14 cellular contexts compared by ENCODE assay signal in genomic region chr19:28497137-28497536, GRCh38.
"Had no signal": no experiment of that assay in that cellular context is flagged by ENCODE, and none has a peak within 500 bp of the region (broad histone marks: within the 10 kb centered on the region; RNA-seq: fewer than 3 reads in every experiment).

No MANE protein-coding gene starts in this region.

- ATAC-seq: activated T-helper 17 cell treated with anti-CD3 and anti-CD28 coated beads, Interleukin-2, amount 50 U/mL, for 72 hours; esophagus mucosa; left lung; pancreas had no signal

- H3K4me1 ChIP-seq: adrenal gland, pancreas, thyroid gland, uterus had no signal

- H3K4me3 ChIP-seq: adrenal gland, left lung, pancreas, thyroid gland, uterus had no signal

- H3K27ac Mint-ChIP-seq: activated T-helper 17 cell treated with anti-CD3 and anti-CD28 coated beads, Interleukin-2, amount 50 U/mL, for 72 hours had no signal

- H3K9me3 Mint-ChIP-seq: activated T-helper 17 cell treated with anti-CD3 and anti-CD28 coated beads, Interleukin-2, amount 50 U/mL, for 72 hours; neural crest cell had no signal

- H3K4me1 Mint-ChIP-seq: activated T-helper 17 cell treated with anti-CD3 and anti-CD28 coated beads, Interleukin-2, amount 50 U/mL, for 72 hours had no signal

- H3K9me3 ChIP-seq: adrenal gland, left lung, pancreas, thyroid gland, uterus had no signal

- H3K4me3 Mint-ChIP-seq: activated T-helper 17 cell treated with anti-CD3 and anti-CD28 coated beads, Interleukin-2, amount 50 U/mL, for 72 hours; neural crest cell had no signal

- H3K36me3 ChIP-seq: adrenal gland, left lung, pancreas, thyroid gland, uterus had no signal

- H3K27me3 ChIP-seq: adrenal gland, pancreas, thyroid gland, uterus had no signal

- H3K27ac ChIP-seq: adrenal gland, left lung, pancreas, thyroid gland, uterus had no signal

- H3K27me3 Mint-ChIP-seq: activated T-helper 17 cell treated with anti-CD3 and anti-CD28 coated beads, Interleukin-2, amount 50 U/mL, for 72 hours had no signal

- DNase-seq: activated naive CD4-positive, alpha-beta T cell treated with anti-CD3 and anti-CD28 coated beads, Interleukin-2, amount 50 U/mL, for 16 hours; adrenal gland; foreskin fibroblast; head of caudate nucleus; left lung; mesendoderm; pancreas; small intestine; T-helper 9 cell; thyroid gland; uterus had no signal
